In genomic region chr4:26342328-26343040, GRCh38 we compare ENCODE assay signal across 10 cellular contexts. TPM values are rescaled to one million over a fixed set of nuclear protein-coding genes. Genes with fewer than 3 reads are reported as not detected.
A peak's percentile ranks its signal among the peaks of the same experiment; 100 is the strongest.
DNase-seq lines count a peak whose midpoint lies in the region; ATAC-seq, FAIRE-seq and TF ChIP-seq lines count a peak whose summit lies in the region.
"Had no signal": no experiment of that assay in that cellular context is flagged by ENCODE, and none has a peak within 500 bp of the region (broad histone marks: within the 10 kb centered on the region; RNA-seq: fewer than 3 reads in every experiment).

No MANE protein-coding gene starts in this region.

- peaks cover 12% of the 10 kb centered on the region for H3K36me3 Mint-ChIP-seq in activated CD8-positive, alpha-beta T cell treated with anti-CD3 and anti-CD28 coated beads for 36 hours (ENCODE audit: low read depth)

- H3K4me3 ChIP-seq in AG04450 (ENCODE audit: low read depth, low read length) (no peak overlapping the region; the same call in 1 of the 2 replicates), astrocyte of the cerebellum (ENCODE audit: low read depth, low read length) (no peak overlapping the region), HepG2 (replicated peaks in 1 of 3; ENCODE audit: insufficient read depth in 1 of 3, low read depth in 2 of 3, low read length in 3 of 3) (no peak overlapping the region)

- no peaks in the 10 kb centered on the region for H3K4me1 ChIP-seq in HepG2 (ENCODE audit: insufficient read depth, low read length)

- no peak for TF ChIP-seq POLR2A in HepG2 (IDR thresholded peaks at IDR 0.05; ENCODE audit: insufficient read depth in 1 of 2, low read depth in 2 of 2, low read length in 2 of 2)

- POLR2A ChIA-PET in AG04450 (lab: Yijun Ruan, JAX) (no interaction called here), HEK293T (lab: Yijun Ruan, JAX) (no interaction called here), HepG2 (lab: Yijun Ruan, JAX) (no interaction called here)
- POLR2A ChIA-PET in activated CD8-positive, alpha-beta T cell treated with anti-CD3 and anti-CD28 coated beads for 36 hours (lab: Charles Lee) = no interaction called here

- CTCF ChIA-PET in AG04450 (lab: Charles Lee) (interaction anchor here (3.2 to 4.8 kb wide), 2 partner anchors 12 to 13 kb away, joined by 27 to 43 read pairs; no protein-coding TSS in a partner anchor), HEK293T (lab: Yijun Ruan, JAX) (interaction anchor here (1.5 to 1.6 kb wide), 2 partner anchors 12 kb away, joined by 4 to 9 read pairs; no protein-coding TSS in a partner anchor), HepG2 (lab: Yijun Ruan, JAX; ENCODE audit: low intra/inter-chr PET ratio, low total read pairs) (no interaction called here)
- CTCF ChIA-PET in activated CD8-positive, alpha-beta T cell treated with anti-CD3 and anti-CD28 coated beads for 36 hours (lab: Charles Lee) = interaction anchor here (1.4 to 8.4 kb wide), 3 partner anchors 13 to 354 kb away, joined by 3 to 58 read pairs (median 6); no protein-coding TSS in a partner anchor

- H3K4me1 Mint-ChIP-seq in activated CD8-positive, alpha-beta T cell treated with anti-CD3 and anti-CD28 coated beads for 36 hours (ENCODE audit: low read depth) = peaks cover 53% of the 10 kb centered on the region

- H3K27ac ChIP-seq in AG04450 (ENCODE audit: low read depth, low read length) (peak overlapping the region; percentile 71), HepG2 (ENCODE audit: extremely low read length, insufficient read depth, low read length) (no peak overlapping the region)

- DNase-seq in AG04450 (ENCODE audit: low read depth, low spot score) (peak; percentile 75), HEK293T (ENCODE audit: extremely low spot score) (peak; percentile 18), astrocyte of the cerebellum (ENCODE audit: low read depth) (peak; percentile 81), HepG2 (ENCODE audit: low spot score) (peak; percentile 9), ecto neural progenitor cell (ENCODE audit: low spot score) (no peak)
- DNase-seq in activated CD8-positive, alpha-beta T cell treated with anti-CD3 and anti-CD28 coated beads for 36 hours = no peak
- DNase-seq: activated gamma-delta T cell, GDM1 had no signal

- H3K36me3 ChIP-seq in HepG2 (replicated peaks in 1 of 2; ENCODE audit: control insufficient read depth in 1 of 2, insufficient read depth in 2 of 2, low read length in 2 of 2) = no peaks in the 10 kb centered on the region

- TF ChIP-seq EP300 in HepG2 (IDR thresholded peaks at IDR 0.05; ENCODE audit: low read depth in 2 of 2, low read length in 2 of 2) (no peak), HepG2 (CRISPR knock-in tag; IDR thresholded peaks at IDR 0.05; ENCODE audit: borderline replicate concordance) (no peak)

- no peak overlapping the region for H3K9ac ChIP-seq in HepG2 (ENCODE audit: insufficient read depth, low read depth, low read length)

- H3K27ac Mint-ChIP-seq in activated CD8-positive, alpha-beta T cell treated with anti-CD3 and anti-CD28 coated beads for 36 hours = no peak overlapping the region

- H3K9me3 ChIP-seq in AG04450 (ENCODE audit: control insufficient read depth, insufficient read depth, low read length) (no peaks in the 10 kb centered on the region), HepG2 (ENCODE audit: low read length) (no peaks in the 10 kb centered on the region)

- peaks cover 55% of the 10 kb centered on the region for H4K20me1 ChIP-seq in HepG2 (ENCODE audit: insufficient read depth, low read length)

- H3K4me3 Mint-ChIP-seq in activated CD8-positive, alpha-beta T cell treated with anti-CD3 and anti-CD28 coated beads for 36 hours = no peak overlapping the region

- no peak overlapping the region for H2AFZ ChIP-seq in HepG2 (ENCODE audit: low read length)

- H3K79me2 ChIP-seq in HepG2 (ENCODE audit: insufficient read depth, low read length) = peaks cover 77% of the 10 kb centered on the region

- TF ChIP-seq CTCF in AG04450 (IDR thresholded peaks at IDR 0.05; ENCODE audit: low read depth, low read length) (no peak), astrocyte of the cerebellum (IDR thresholded peaks at IDR 0.05; ENCODE audit: low read depth, low read length, missing control alignments) (no peak), HepG2 (CRISPR knock-in tag; IDR thresholded peaks at IDR 0.05) (no peak)
- TF ChIP-seq CTCF in activated CD8-positive, alpha-beta T cell treated with anti-CD3 and anti-CD28 coated beads for 36 hours (IDR thresholded peaks at IDR 0.05) = no peak

- intact Hi-C loops in HepG2 (cut with micrococcal nuclease; ENCODE audit: unreplicated experiment) = no loop called here
- intact Hi-C loops in activated CD8-positive, alpha-beta T cell treated with anti-CD3 and anti-CD28 coated beads for 36 hours (cut with micrococcal nuclease) = no loop called here

- ATAC-seq in HepG2 (peak; percentile 40; the same call in 1 of the 3 replicates), GM21528 (IDR thresholded peaks at IDR 0.05; ENCODE audit: low FRiP score, unreplicated experiment) (no peak), HG03175 (IDR thresholded peaks at IDR 0.05; ENCODE audit: unreplicated experiment) (no peak)
- no peak for ATAC-seq in activated CD8-positive, alpha-beta T cell treated with anti-CD3 and anti-CD28 coated beads for 36 hours

- FAIRE-seq in HepG2 (lab: Jason Lieb, UNC) = no peak

- H3K27me3 ChIP-seq in AG04450 (ENCODE audit: control insufficient read depth, insufficient read depth, low read length) (no peaks in the 10 kb centered on the region), HepG2 (ENCODE audit: control insufficient read depth in 1 of 2, insufficient read depth in 2 of 2, low read length in 2 of 2) (no peaks in the 10 kb centered on the region)

- in situ Hi-C loops in astrocyte of the cerebellum (cut with HindIII; ENCODE audit: low sequenced_read_pairs) (no loop called here), HepG2 (cut with HindIII; ENCODE audit: extremely low pct_ligation_motif_present, low pct_unique_long_range_greater_than_20kb) (no loop called here)

- H3K4me2 ChIP-seq in HepG2 (ENCODE audit: low read depth, low read length) = no peak overlapping the region

- BruUV-seq in HepG2 (replicated peaks; lab: Mats Ljungman, UMichigan) = no TSS peak

- WGBS in HepG2 (ENCODE audit: low lambda C conversion rate) = 86% methylated on average over 3 of the region's 3 CpGs

- no peak for TF ChIP-seq RAD21 in HepG2 (CRISPR knock-in tag; IDR thresholded peaks at IDR 0.05)

- no peaks in the 10 kb centered on the region for H3K27me3 Mint-ChIP-seq in activated CD8-positive, alpha-beta T cell treated with anti-CD3 and anti-CD28 coated beads for 36 hours

- no peaks in the 10 kb centered on the region for H3K9me3 Mint-ChIP-seq in activated CD8-positive, alpha-beta T cell treated with anti-CD3 and anti-CD28 coated beads for 36 hours

TF ChIP-seq in HEK293T, 16 proteins besides CTCF, POLR2A, EP300 and RAD21 (continues in another document):
- peak; percentile 75 for TF ChIP-seq PKNOX1 (IDR thresholded peaks at IDR 0.05)
- TF ChIP-seq ARNT (IDR thresholded peaks at IDR 0.05) = no peak
- TF ChIP-seq FOXK2 (IDR thresholded peaks at IDR 0.05) = no peak

TF ChIP-seq in HepG2, 621 proteins besides CTCF, POLR2A, EP300 and RAD21 (continues in another document):
- TF ChIP-seq SOX13 (IDR thresholded peaks at IDR 0.05) (no peak), SOX13 (CRISPR knock-in tag; conservative IDR thresholded peaks at IDR 0.05 in 1 of 2, IDR thresholded peaks at IDR 0.05 in 1 of 2) (no peak), NONO (IDR thresholded peaks at IDR 0.05) (no peak), NONO (CRISPR knock-in tag; conservative IDR thresholded peaks at IDR 0.05) (no peak), YY1 (IDR thresholded peaks at IDR 0.05; ENCODE audit: insufficient read depth, insufficient replicate concordance, low read depth, low read length) (no peak), NR2C2 (CRISPR knock-in tag; IDR thresholded peaks at IDR 0.05; ENCODE audit: borderline replicate concordance) (no peak), RFXANK (CRISPR knock-in tag; IDR thresholded peaks at IDR 0.05) (no peak), ZBTB3 (CRISPR knock-in tag; IDR thresholded peaks at IDR 0.05; ENCODE audit: borderline replicate concordance, low read depth) (no peak)

RNA-seq across cellular contexts. Expression of gene RBPJ, which starts 21.7 kb away (rescaled TPM):
- polyA plus RNA-seq in AG04450 (2011; rRNA removed) = 169 and 218 TPM in 2 replicates
- polyA minus RNA-seq in AG04450 (2011; rRNA and poly(A)+ RNA removed) = 154 and 183 TPM in 2 replicates
- 25.9 and 46.3 TPM in 2 replicates for total RNA-seq in HepG2 (2016; rRNA removed; fragmentation: Illumina TruSeq; extraction: Trizol)
- total RNA-seq in HepG2 (2016; cell fraction: cytosol; rRNA removed; fragmentation: Illumina TruSeq; extraction: Trizol; ENCODE audit: low read depth) = 4.6 and 5.4 TPM in 2 replicates
- 26.5 and 41.4 TPM in 2 replicates for total RNA-seq in HepG2 (2016; cell fraction: insoluble cytoplasmic fraction; rRNA removed; fragmentation: Illumina TruSeq; extraction: Trizol)
- total RNA-seq in HepG2 (2016; cell fraction: membrane; rRNA removed; fragmentation: Illumina TruSeq; extraction: Trizol) = 9.7 and 10.3 TPM in 2 replicates
- total RNA-seq in HepG2 (2016; cell fraction: nucleus; rRNA removed; fragmentation: Illumina TruSeq; extraction: Trizol) = 43.5 and 46.2 TPM in 2 replicates
- 22.7 and 33.2 TPM in 2 replicates for polyA plus RNA-seq in HepG2 (2011; rRNA removed)
- polyA plus RNA-seq in HepG2 (2011; cell fraction: cytosol; rRNA removed) = 15.1 and 17.4 TPM in 2 replicates
- 41.8 and 45.1 TPM in 2 replicates for polyA plus RNA-seq in HepG2 (2011; cell fraction: nucleus; rRNA removed)
- polyA plus RNA-seq in HepG2 (2012) = 29.3 and 33.0 TPM in 2 replicates
- 0.78 and 1.2 TPM in 2 replicates for polyA plus RNA-seq in HepG2 (2016; cell fraction: cytosol; fragmentation: Illumina TruSeq; extraction: Trizol; ENCODE audit: low read depth)
- polyA plus RNA-seq in HepG2 (2016; cell fraction: insoluble cytoplasmic fraction; fragmentation: Illumina TruSeq; extraction: Trizol; ENCODE audit: low read depth) = 34.1 and 34.4 TPM in 2 replicates
- 4.3 and 6.2 TPM in 2 replicates for polyA plus RNA-seq in HepG2 (2016; cell fraction: membrane; fragmentation: Illumina TruSeq; extraction: Trizol; ENCODE audit: low read depth)
- 36.2 and 36.5 TPM in 2 replicates for polyA plus RNA-seq in HepG2 (2016; cell fraction: nucleus; fragmentation: Illumina TruSeq; extraction: Trizol; ENCODE audit: insufficient read depth, low read depth)
- 21.7 and 31.8 TPM in 2 replicates for polyA minus RNA-seq in HepG2 (2011; rRNA and poly(A)+ RNA removed; ENCODE audit: low replicate concordance)
- 18.4 and 24.8 TPM in 2 replicates for polyA minus RNA-seq in HepG2 (2011; cell fraction: cytosol; rRNA and poly(A)+ RNA removed)
- polyA minus RNA-seq in HepG2 (2011; cell fraction: nucleus; rRNA and poly(A)+ RNA removed) = 130 and 131 TPM in 2 replicates
- total RNA-seq in activated CD8-positive, alpha-beta T cell treated with anti-CD3 and anti-CD28 coated beads for 36 hours = 100 to 1,000 TPM; 150 to 151 TPM

Comparison
In these comparisons a context has a peak if more than half of its experiments do, and no peak if none do; other contexts are left out.
1. DNase-seq: peak in AG04450 (single experiment), HEK293T (single experiment), astrocyte of the cerebellum (single experiment) and HepG2 (single experiment); none in ecto neural progenitor cell (single experiment) and activated CD8-positive, alpha-beta T cell treated with anti-CD3 and anti-CD28 coated beads for 36 hours (single experiment).